20 cellular contexts compared by ENCODE assay signal in the genomic region with DNA sequence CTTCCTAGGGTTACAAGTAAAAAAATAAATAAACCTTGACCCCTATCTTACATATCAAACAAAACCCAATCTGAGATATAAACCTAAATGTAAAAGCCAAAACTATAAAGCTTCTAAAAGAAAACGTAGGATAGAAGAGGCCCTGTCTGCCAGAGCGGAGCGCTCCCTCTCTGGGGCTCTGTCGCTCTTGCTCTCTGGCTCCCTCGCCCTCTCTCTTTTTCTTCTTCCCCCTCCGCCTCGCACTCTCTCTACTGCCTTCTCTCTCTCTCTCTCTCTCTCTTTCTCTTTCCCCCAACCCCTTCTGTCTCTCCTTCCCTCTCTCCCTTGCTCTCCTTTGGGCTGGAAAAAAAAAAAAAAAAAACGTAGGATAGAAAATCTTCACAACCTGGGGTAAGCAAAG.
"Had no signal": no experiment of that assay in that cellular context is flagged by ENCODE, and none has a peak within 500 bp of the region (broad histone marks: within the 10 kb centered on the region; RNA-seq: fewer than 3 reads in every experiment).

No MANE protein-coding gene starts in this region.

- H3K4me1 ChIP-seq: prostate gland, right lobe of liver had no signal

- H3K4me3 ChIP-seq: dorsolateral prefrontal cortex, heart left ventricle, pancreas, prostate gland, right lobe of liver, stomach had no signal

- H3K27ac Mint-ChIP-seq: nephron; stimulated activated effector memory CD8-positive, alpha-beta T cell treated with anti-CD3 and anti-CD28 coated beads, Interleukin-12 subunit alpha, Interleukin-12 subunit beta, amount 100 ng/mL, for 72 hours; type B pancreatic cell had no signal

- H3K27me3 Mint-ChIP-seq: type B pancreatic cell had no signal

- H3K36me3 ChIP-seq: heart left ventricle, pancreas, prostate gland, right lobe of liver, stomach had no signal

- H3K27me3 ChIP-seq: dorsolateral prefrontal cortex, heart left ventricle, pancreas, right lobe of liver, stomach had no signal

- H3K9me3 Mint-ChIP-seq: nephron; stimulated activated effector memory CD8-positive, alpha-beta T cell treated with anti-CD3 and anti-CD28 coated beads, Interleukin-12 subunit alpha, Interleukin-12 subunit beta, amount 100 ng/mL, for 72 hours; type B pancreatic cell had no signal

- DNase-seq: cortex of kidney; dorsolateral prefrontal cortex; effector CD8-positive, alpha-beta T cell; foreskin melanocyte; heart left ventricle; hippocampal formation; islet precursor cell; mammary epithelial cell; occipital lobe; pancreas; right lobe of liver; stimulated activated CD4-positive, alpha-beta T cell treated with anti-CD3 and anti-CD28 coated beads, Interleukin-4, amount 100 ng/mL, for 1 hour; stimulated activated CD8-positive, alpha-beta memory T cell treated with anti-CD3 and anti-CD28 coated beads, Interleukin-4, amount 100 ng/mL, for 48 hours; stomach; substantia nigra had no signal

- H3K36me3 Mint-ChIP-seq: stimulated activated effector memory CD8-positive, alpha-beta T cell treated with anti-CD3 and anti-CD28 coated beads, Interleukin-12 subunit alpha, Interleukin-12 subunit beta, amount 100 ng/mL, for 72 hours had no signal

- H3K4me3 Mint-ChIP-seq: nephron; stimulated activated effector memory CD8-positive, alpha-beta T cell treated with anti-CD3 and anti-CD28 coated beads, Interleukin-12 subunit alpha, Interleukin-12 subunit beta, amount 100 ng/mL, for 72 hours; type B pancreatic cell had no signal

- ATAC-seq: heart left ventricle; left lobe of liver; pancreas; right lobe of liver; stimulated activated effector memory CD8-positive, alpha-beta T cell treated with anti-CD3 and anti-CD28 coated beads, Interleukin-12 subunit alpha, Interleukin-12 subunit beta, amount 100 ng/mL, for 72 hours had no signal

- H3K27ac ChIP-seq: dorsolateral prefrontal cortex, heart left ventricle, pancreas, prostate gland, right lobe of liver, stomach had no signal
